ENCODE assay signal across 15 cellular contexts in the genomic region with DNA sequence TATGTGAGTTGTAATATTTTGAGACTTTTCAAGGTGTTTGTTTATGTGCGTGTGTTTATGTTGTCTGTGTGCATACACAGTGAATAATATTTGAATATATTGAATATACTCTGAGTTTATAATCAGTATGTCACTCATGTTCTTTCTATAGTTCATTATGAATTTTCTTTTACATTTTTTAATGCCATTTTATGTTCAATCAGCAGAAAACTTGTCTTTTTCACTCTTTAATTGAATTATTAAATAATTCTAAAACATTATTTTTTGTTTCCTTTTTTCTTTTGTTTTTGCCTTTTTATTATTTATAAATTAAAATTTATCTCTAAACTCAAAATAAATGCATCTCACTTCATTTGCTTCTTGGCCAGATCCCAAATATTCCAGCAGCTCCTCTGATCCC.
DNase-seq lines count a peak whose midpoint lies in the region; ATAC-seq, FAIRE-seq and TF ChIP-seq lines count a peak whose summit lies in the region.
"Had no signal": no experiment of that assay in that cellular context is flagged by ENCODE, and none has a peak within 500 bp of the region (broad histone marks: within the 10 kb centered on the region; RNA-seq: fewer than 3 reads in every experiment).

No MANE protein-coding gene starts in this region.

- POLR2A ChIA-PET in K562 (lab: Yijun Ruan, JAX), result no interaction called here

- H3K79me2 ChIP-seq in K562 (ENCODE audit: control insufficient read depth, insufficient read depth, low read length), result no peaks in the 10 kb centered on the region

- WGBS in K562 (ENCODE audit: insufficient coverage, low coverage, missing lambda C conversion rate), result 93% methylated on average over 1 of the region's 1 CpG

- TF ChIP-seq RAD21 in K562 (CRISPR knock-in tag; conservative IDR thresholded peaks at IDR 0.05 in 1 of 2, IDR thresholded peaks at IDR 0.05 in 1 of 2), result no peak

- TF ChIP-seq CTCF in K562 (IDR thresholded peaks at IDR 0.05 in 2 of 3, conservative IDR thresholded peaks at IDR 0.05 in 1 of 3; ENCODE audit: insufficient read depth in 2 of 3, low read depth in 1 of 3, low read length in 3 of 3) (no peak), kidney (IDR thresholded peaks at IDR 0.05; ENCODE audit: borderline replicate concordance, extremely low read depth, insufficient read depth) (no peak)

- H3K9ac ChIP-seq in K562 (ENCODE audit: insufficient read depth in 1 of 2, low read depth in 2 of 2, low read length in 2 of 2) (no peak overlapping the region), kidney (ENCODE audit: low read length in 2 of 2) (no peak overlapping the region)
- H3K9ac ChIP-seq: BLaER1 treated with 17β-estradiol and CSF1 and Interleukin-3, amounts not matched to agents 10 nM and 100 nM; KMS-11 had no signal

- intact Hi-C loops in K562 (cut with micrococcal nuclease), result no loop called here
- intact Hi-C loops in kidney (cut with DNase I), result no loop called here

- no peak for TF ChIP-seq EP300 in K562 (IDR thresholded peaks at IDR 0.05; ENCODE audit: low read length)

- H3K36me3 ChIP-seq in K562 (ENCODE audit: control insufficient read depth, insufficient read depth, low read length) (no peaks in the 10 kb centered on the region), kidney (ENCODE audit: control insufficient read depth in 1 of 2, insufficient read depth in 2 of 2, low read length in 2 of 2) (no peaks in the 10 kb centered on the region)

- ATAC-seq in K562 (no peak), GM21737 (IDR thresholded peaks at IDR 0.05; ENCODE audit: unreplicated experiment) (no peak)
- ATAC-seq: CD8-positive, alpha-beta T cell had no signal

- no peaks in the 10 kb centered on the region for H3K9me1 ChIP-seq in K562 (ENCODE audit: control insufficient read depth, insufficient read depth, low read length)

- H3K4me1 ChIP-seq in K562 (replicated peaks in 1 of 2; ENCODE audit: control insufficient read depth in 2 of 2, insufficient read depth in 2 of 2, low read length in 2 of 2) (no peaks in the 10 kb centered on the region), kidney (ENCODE audit: control insufficient read depth in 1 of 2, insufficient read depth in 1 of 2, low read depth in 1 of 2, low read length in 2 of 2) (peaks cover 0 to 2% of the 10 kb centered on the region in 2 donors)

- CTCF ChIA-PET in K562 (lab: Yijun Ruan, JAX; ENCODE audit: low intra/inter-chr PET ratio), result no interaction called here

- in situ Hi-C loops in G401 (cut with HindIII; ENCODE audit: low sequenced_read_pairs) (no loop called here), K562 (cut with MboI) (no loop called here)

- BruUV-seq in K562 (replicated peaks; lab: Mats Ljungman, UMichigan), result no TSS peak

- DNase-seq in G401 (ENCODE audit: low spot score) (peak; percentile 56), K562 (ENCODE audit: extremely low read depth in 1 of 4, low spot score in 3 of 4) (no peak), kidney (no peak), ureter (ENCODE audit: low spot score) (no peak), HPDE6-E6E7 (ENCODE audit: extremely low spot score) (no peak)
- no peak for DNase-seq in stimulated activated CD4-positive, alpha-beta T cell treated with anti-CD3 and anti-CD28 coated beads, Interleukin-1b, Interleukin-23, amount 100 ng/mL, for 48 hours
- DNase-seq: Calu3; CD8-positive, alpha-beta T cell; DMS79 treated with DMSO at 0.1 percent for 48 hours; H9 had no signal

- H3K27me3 ChIP-seq in K562 (ENCODE audit: control insufficient read depth in 2 of 2, insufficient read depth in 2 of 2, low read length in 2 of 2), result no peaks in the 10 kb centered on the region
- H3K27me3 ChIP-seq: BLaER1 treated with 17β-estradiol and CSF1 and Interleukin-3, amounts not matched to agents 10 nM and 100 nM had no signal

- no peak overlapping the region for H2AFZ ChIP-seq in K562 (ENCODE audit: low read depth, low read length)

- H3K4me3 ChIP-seq in K562, result no peak overlapping the region
- H3K4me3 ChIP-seq in kidney (ENCODE audit: low read length in 2 of 2), result no peak overlapping the region
- H3K4me3 ChIP-seq: BLaER1 treated with 17β-estradiol and CSF1 and Interleukin-3, amounts not matched to agents 10 nM and 100 nM had no signal

- FAIRE-seq in K562 (lab: Jason Lieb, UNC), result no peak
- peak; percentile 62 for FAIRE-seq in kidney (lab: Jason Lieb, UNC)
- FAIRE-seq: GM12891, H1 had no signal

- TF ChIP-seq POLR2A in K562 (conservative IDR thresholded peaks at IDR 0.05), result no peak

- no peaks in the 10 kb centered on the region for H4K20me1 ChIP-seq in K562 (replicated peaks; ENCODE audit: control insufficient read depth, insufficient read depth, low read length)

- no peak overlapping the region for H3K4me2 ChIP-seq in K562 (ENCODE audit: insufficient read depth, low read length)
- H3K4me2 ChIP-seq: BLaER1 treated with 17β-estradiol and CSF1 and Interleukin-3, amounts not matched to agents 10 nM and 100 nM; KMS-11 had no signal

- H3K27ac ChIP-seq in K562 (ENCODE audit: extremely low read depth, low read depth, low read length) (no peak overlapping the region), kidney (ENCODE audit: low read depth in 2 of 2, low read length in 2 of 2) (no peak overlapping the region)
- H3K27ac ChIP-seq: BLaER1 treated with 17β-estradiol and CSF1 and Interleukin-3, amounts not matched to agents 10 nM and 100 nM; KMS-11 had no signal

- no peaks in the 10 kb centered on the region for H3K9me3 ChIP-seq in K562 (replicated peaks; ENCODE audit: control insufficient read depth, insufficient read depth, low read depth, low read length)
- H3K9me3 ChIP-seq in kidney (ENCODE audit: control insufficient read depth in 1 of 2, low read length in 2 of 2), result no peaks in the 10 kb centered on the region

TF ChIP-seq in K562, 482 proteins besides CTCF, POLR2A, EP300 and RAD21 (continues in another document):
- TF ChIP-seq PHF20 (IDR thresholded peaks at IDR 0.05; ENCODE audit: partially characterized antibody) (no peak), ZNF316 (IDR thresholded peaks at IDR 0.05) (peak; percentile 82), NCOA2 (IDR thresholded peaks at IDR 0.05; ENCODE audit: partially characterized antibody in 2 of 2) (no peak), ZNF561 (CRISPR knock-in tag; conservative IDR thresholded peaks at IDR 0.05) (no peak), PCBP1 (IDR thresholded peaks at IDR 0.05; ENCODE audit: low read depth, low read length, poor library complexity, severe bottlenecking) (no peak), ZNF668 (CRISPR knock-in tag; IDR thresholded peaks at IDR 0.05) (no peak), HDAC2 (IDR thresholded peaks at IDR 0.05) (no peak), GTF2E2 (tag; IDR thresholded peaks at IDR 0.05) (no peak), EHMT2 (IDR thresholded peaks at IDR 0.05) (no peak), HIVEP1 (CRISPR knock-in tag; IDR thresholded peaks at IDR 0.05) (no peak), HNRNPUL1 (IDR thresholded peaks at IDR 0.05; ENCODE audit: low read length) (no peak)
- TF ChIP-seq, protein P1, sequence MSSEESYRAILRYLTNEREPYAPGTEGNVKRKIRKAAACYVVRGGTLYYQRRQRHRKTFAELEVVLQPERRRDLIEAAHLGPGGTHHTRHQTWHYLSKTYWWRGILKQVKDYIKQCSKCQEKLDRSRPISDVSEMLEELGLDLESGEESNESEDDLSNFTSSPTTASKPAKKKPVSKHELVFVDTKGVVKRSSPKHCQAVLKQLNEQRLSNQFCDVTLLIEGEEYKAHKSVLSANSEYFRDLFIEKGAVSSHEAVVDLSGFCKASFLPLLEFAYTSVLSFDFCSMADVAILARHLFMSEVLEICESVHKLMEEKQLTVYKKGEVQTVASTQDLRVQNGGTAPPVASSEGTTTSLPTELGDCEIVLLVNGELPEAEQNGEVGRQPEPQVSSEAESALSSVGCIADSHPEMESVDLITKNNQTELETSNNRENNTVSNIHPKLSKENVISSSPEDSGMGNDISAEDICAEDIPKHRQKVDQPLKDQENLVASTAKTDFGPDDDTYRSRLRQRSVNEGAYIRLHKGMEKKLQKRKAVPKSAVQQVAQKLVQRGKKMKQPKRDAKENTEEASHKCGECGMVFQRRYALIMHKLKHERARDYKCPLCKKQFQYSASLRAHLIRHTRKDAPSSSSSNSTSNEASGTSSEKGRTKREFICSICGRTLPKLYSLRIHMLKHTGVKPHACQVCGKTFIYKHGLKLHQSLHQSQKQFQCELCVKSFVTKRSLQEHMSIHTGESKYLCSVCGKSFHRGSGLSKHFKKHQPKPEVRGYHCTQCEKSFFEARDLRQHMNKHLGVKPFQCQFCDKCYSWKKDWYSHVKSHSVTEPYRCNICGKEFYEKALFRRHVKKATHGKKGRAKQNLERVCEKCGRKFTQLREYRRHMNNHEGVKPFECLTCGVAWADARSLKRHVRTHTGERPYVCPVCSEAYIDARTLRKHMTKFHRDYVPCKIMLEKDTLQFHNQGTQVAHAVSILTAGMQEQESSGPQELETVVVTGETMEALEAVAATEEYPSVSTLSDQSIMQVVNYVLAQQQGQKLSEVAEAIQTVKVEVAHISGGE (CRISPR knock-in tag; IDR thresholded peaks at IDR 0.05), result no peak
- TF ChIP-seq, protein P2, sequence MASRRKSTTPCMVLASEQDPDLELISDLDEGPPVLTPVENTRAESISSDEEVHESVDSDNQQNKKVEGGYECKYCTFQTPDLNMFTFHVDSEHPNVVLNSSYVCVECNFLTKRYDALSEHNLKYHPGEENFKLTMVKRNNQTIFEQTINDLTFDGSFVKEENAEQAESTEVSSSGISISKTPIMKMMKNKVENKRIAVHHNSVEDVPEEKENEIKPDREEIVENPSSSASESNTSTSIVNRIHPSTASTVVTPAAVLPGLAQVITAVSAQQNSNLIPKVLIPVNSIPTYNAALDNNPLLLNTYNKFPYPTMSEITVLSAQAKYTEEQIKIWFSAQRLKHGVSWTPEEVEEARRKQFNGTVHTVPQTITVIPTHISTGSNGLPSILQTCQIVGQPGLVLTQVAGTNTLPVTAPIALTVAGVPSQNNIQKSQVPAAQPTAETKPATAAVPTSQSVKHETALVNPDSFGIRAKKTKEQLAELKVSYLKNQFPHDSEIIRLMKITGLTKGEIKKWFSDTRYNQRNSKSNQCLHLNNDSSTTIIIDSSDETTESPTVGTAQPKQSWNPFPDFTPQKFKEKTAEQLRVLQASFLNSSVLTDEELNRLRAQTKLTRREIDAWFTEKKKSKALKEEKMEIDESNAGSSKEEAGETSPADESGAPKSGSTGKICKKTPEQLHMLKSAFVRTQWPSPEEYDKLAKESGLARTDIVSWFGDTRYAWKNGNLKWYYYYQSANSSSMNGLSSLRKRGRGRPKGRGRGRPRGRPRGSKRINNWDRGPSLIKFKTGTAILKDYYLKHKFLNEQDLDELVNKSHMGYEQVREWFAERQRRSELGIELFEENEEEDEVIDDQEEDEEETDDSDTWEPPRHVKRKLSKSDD (conservative IDR thresholded peaks at IDR 0.05; ENCODE audit: low read length), result no peak
- TF ChIP-seq, protein P3, sequence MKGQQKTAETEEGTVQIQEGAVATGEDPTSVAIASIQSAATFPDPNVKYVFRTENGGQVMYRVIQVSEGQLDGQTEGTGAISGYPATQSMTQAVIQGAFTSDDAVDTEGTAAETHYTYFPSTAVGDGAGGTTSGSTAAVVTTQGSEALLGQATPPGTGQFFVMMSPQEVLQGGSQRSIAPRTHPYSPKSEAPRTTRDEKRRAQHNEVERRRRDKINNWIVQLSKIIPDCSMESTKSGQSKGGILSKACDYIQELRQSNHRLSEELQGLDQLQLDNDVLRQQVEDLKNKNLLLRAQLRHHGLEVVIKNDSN (CRISPR knock-in tag; IDR thresholded peaks at IDR 0.05), result no peak
